Comparison of ENCODE assay signal across 35 cellular contexts in the genomic region with DNA sequence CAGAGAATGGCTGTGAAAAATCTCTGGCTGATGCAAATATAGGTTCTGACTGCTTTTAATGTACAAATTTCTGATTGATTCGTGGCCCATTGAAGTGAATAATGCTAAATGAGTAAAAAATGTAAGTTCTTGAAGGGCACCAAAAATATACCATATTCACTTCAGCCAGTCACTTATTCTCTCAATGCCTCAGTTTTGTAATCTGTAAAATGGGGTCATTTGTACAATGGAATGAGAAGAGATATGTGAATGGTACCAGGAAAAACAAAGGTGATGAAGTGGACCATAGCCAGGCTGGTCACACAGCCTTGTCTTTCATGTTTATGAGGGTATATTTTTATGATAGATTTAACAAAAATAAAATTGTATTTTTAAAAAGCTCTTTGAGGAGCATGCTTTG.
"Had no signal": no experiment of that assay in that cellular context is flagged by ENCODE, and none has a peak within 500 bp of the region (broad histone marks: within the 10 kb centered on the region; RNA-seq: fewer than 3 reads in every experiment).

No MANE protein-coding gene starts in this region.

- H3K9me3 ChIP-seq: MG63 had no signal

- DNase-seq: Kasumi-1, MG63, MM.1S, MV-4-11, NCI-H1048, NCI-H1092, NCI-H1092 treated with DMSO at 0.1 percent for 48 hours, NCI-H1105, NCI-H1105 treated with DMSO at 0.1 percent for 48 hours, NCI-H1417, NCI-H1417 treated with DMSO at 0.1 percent for 48 hours, NCI-H1436, NCI-H1436 treated with DMSO at 0.1 percent for 48 hours, NCI-H146, NCI-H1694, NCI-H1694 treated with DMSO at 0.1 percent for 48 hours, NCI-H187, NCI-H187 treated with DMSO at 0.1 percent for 48 hours, NCI-H1930, NCI-H2029, NCI-H2029 treated with DMSO at 0.1 percent for 48 hours, NCI-H2081, NCI-H2081 treated with DMSO at 0.1 percent for 48 hours, NCI-H2107, NCI-H2171, NCI-H2171 treated with DMSO at 0.1 percent for 48 hours, NCI-H2227 treated with DMSO at 0.1 percent for 48 hours, NCI-H226, NCI-H345, NCI-H446, NCI-H446 treated with DMSO at 0.1 percent for 48 hours, NCI-H510A, NCI-H510A treated with DMSO at 0.1 percent for 48 hours, NCI-H524, NCI-H524 treated with DMSO at 0.1 percent for 48 hours had no signal

- H3K36me3 ChIP-seq: MG63 had no signal

- H3K4me3 ChIP-seq: MG63 had no signal

- H3K27me3 ChIP-seq: MG63 had no signal
